Comparison of ENCODE assay signal across 8 cellular contexts in genomic region chr12:95790912-95791849, GRCh38. TPM values are rescaled to one million over a fixed set of nuclear protein-coding genes. Genes with fewer than 3 reads are reported as not detected.
A peak's percentile ranks its signal among the peaks of the same experiment; 100 is the strongest.
DNase-seq lines count a peak whose midpoint lies in the region; ATAC-seq and TF ChIP-seq lines count a peak whose summit lies in the region.

No MANE protein-coding gene starts in this region.

- ATAC-seq in thoracic aorta (ENCODE audit: insufficient number of reproducible peaks, low FRiP score, low read depth), result peak; percentile 3
- ATAC-seq in GM21619 (IDR thresholded peaks at IDR 0.05; ENCODE audit: unreplicated experiment), result no peak

- H3K27me3 ChIP-seq in thoracic aorta (replicated peaks; ENCODE audit: insufficient read depth), result no peaks in the 10 kb centered on the region

- H3K9me3 ChIP-seq in mesodermal cell (ENCODE audit: control insufficient read depth, low read length), result no peaks in the 10 kb centered on the region
- no peaks in the 10 kb centered on the region for H3K9me3 ChIP-seq in thoracic aorta

- 0 to 1% methylated on average over 25 to 29 of the region's 50 CpGs for WGBS in mesodermal cell (ENCODE audit: insufficient coverage in 2 of 2), 2 experiments

- peak; percentile 5 for DNase-seq in activated gamma-delta T cell treated with Interleukin-2 at 50 U/mL for 16 hours
- no peak for DNase-seq in activated gamma-delta T cell (lab: John Stamatoyannopoulos, UW)
- DNase-seq in ecto neural progenitor cell (ENCODE audit: low spot score), result peak; percentile 78
- DNase-seq in thoracic aorta (ENCODE audit: low spot score), result no peak
- DNase-seq in mesenteric fat pad (ENCODE audit: low spot score), result no peak

- peaks cover 8% of the 10 kb centered on the region for H3K4me1 ChIP-seq in mesodermal cell (ENCODE audit: control insufficient read depth, insufficient read depth, low read length, poor library complexity, severe bottlenecking)
- peaks cover 3 to 35% of the 10 kb centered on the region in 2 donors for H3K4me1 ChIP-seq in thoracic aorta (ENCODE audit: control insufficient read depth in 1 of 2, low read depth in 2 of 2)

- H3K27ac ChIP-seq in VCaP (peak overlapping the region; percentile 66; the same call in 1 of the 2 replicates), mesodermal cell (ENCODE audit: low read depth, low read length, severe bottlenecking) (no peak overlapping the region), thoracic aorta (peak overlapping the region; percentile 70 to 91)

- H3K4me3 ChIP-seq in mesodermal cell (ENCODE audit: extremely low read depth, insufficient read depth, low read length, poor library complexity, severe bottlenecking) (peak overlapping the region; percentile 49), thoracic aorta (peak overlapping the region; percentile 88)

- TF ChIP-seq CTCF in VCaP (conservative IDR thresholded peaks at IDR 0.05) (no peak), thoracic aorta (IDR thresholded peaks at IDR 0.05) (no peak)

- no peaks in the 10 kb centered on the region for H3K36me3 ChIP-seq in mesodermal cell (ENCODE audit: control insufficient read depth, insufficient read depth, low read length)
- no peaks in the 10 kb centered on the region for H3K36me3 ChIP-seq in thoracic aorta

RNA-seq across cellular contexts. Expression of gene NTN4, which starts 0.6 kb away (rescaled TPM):
- 2.0 TPM for polyA plus RNA-seq in mesodermal cell (2013, experiment 1 of 2)
- polyA plus RNA-seq in mesodermal cell (2013, experiment 2 of 2), result 1.4 TPM
- total RNA-seq in thoracic aorta (10 to 100 TPM; 72.3 to 79.2 TPM), mesenteric fat pad (11.6 TPM)

Comparison
In these comparisons a context has a peak if more than half of its experiments do, and no peak if none do; other contexts are left out.
1. DNase-seq: peak in activated gamma-delta T cell treated with Interleukin-2 at 50 U/mL for 16 hours (single experiment) and ecto neural progenitor cell (single experiment); none in activated gamma-delta T cell (single experiment), thoracic aorta (single experiment) and mesenteric fat pad (single experiment).